ENCODE assay signal across 14 cellular contexts in the genomic region with DNA sequence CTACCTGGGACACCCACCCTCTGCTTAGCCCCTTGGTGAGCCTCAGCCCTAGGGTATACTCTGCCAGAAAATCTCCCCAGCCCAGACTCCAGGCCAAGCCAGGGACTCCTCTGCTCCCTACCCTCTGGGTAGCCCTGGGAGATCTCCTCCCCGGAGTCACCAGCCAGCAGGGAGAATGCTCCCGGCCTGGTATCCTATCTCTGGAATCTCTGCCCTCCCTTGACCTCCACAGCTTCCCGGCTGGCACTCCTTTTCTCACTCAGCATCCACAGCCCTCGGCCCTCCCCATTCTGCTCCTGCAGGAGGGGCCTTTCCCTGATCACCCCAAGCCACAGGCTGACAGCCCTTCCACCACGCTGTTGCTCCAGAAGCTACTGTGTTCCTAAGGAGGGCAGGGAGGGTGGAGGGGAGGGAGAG. TPM values are rescaled to one million over a fixed set of nuclear protein-coding genes. Genes with fewer than 3 reads are reported as not detected.
DNase-seq lines count a peak whose midpoint lies in the region; ATAC-seq and TF ChIP-seq lines count a peak whose summit lies in the region.
"Had no signal": no experiment of that assay in that cellular context is flagged by ENCODE, and none has a peak within 500 bp of the region (broad histone marks: within the 10 kb centered on the region; RNA-seq: fewer than 3 reads in every experiment).

No MANE protein-coding gene starts in this region.

- H3K36me3 ChIP-seq in GM23248 (ENCODE audit: low read depth) = no peaks in the 10 kb centered on the region
- H3K36me3 ChIP-seq: right atrium auricular region had no signal

- no peaks in the 10 kb centered on the region for H3K9me3 Mint-ChIP-seq in effector memory CD8-positive, alpha-beta T cell
- no peaks in the 10 kb centered on the region for H3K9me3 Mint-ChIP-seq in neural crest cell

- no peaks in the 10 kb centered on the region for H3F3A ChIP-seq in GM23248 (ENCODE audit: insufficient read depth)

- H3K4me3 Mint-ChIP-seq in effector memory CD8-positive, alpha-beta T cell = no peak overlapping the region
- H3K4me3 Mint-ChIP-seq in neural crest cell = no peak overlapping the region

- H3K9me2 ChIP-seq in GM23248 (ENCODE audit: insufficient read depth) = no peaks in the 10 kb centered on the region

- no peaks in the 10 kb centered on the region for H3K79me2 ChIP-seq in GM23248 (ENCODE audit: insufficient read depth)

- in situ Hi-C loops in GM23248 (cut with MboI) = no loop called here

- H3K9me3 ChIP-seq in GM23248 (ENCODE audit: low read depth) = no peaks in the 10 kb centered on the region
- H3K9me3 ChIP-seq: mucosa of descending colon, right atrium auricular region had no signal

- H3K4me1 Mint-ChIP-seq in effector memory CD8-positive, alpha-beta T cell (ENCODE audit: low read depth in 2 of 2) = peaks cover 40 to 51% of the 10 kb centered on the region in 2 donors
- H3K4me1 Mint-ChIP-seq in neural crest cell = peaks cover 47% of the 10 kb centered on the region

- no peak for ATAC-seq in effector memory CD8-positive, alpha-beta T cell (replicated peaks)
- ATAC-seq in GM18858 (IDR thresholded peaks at IDR 0.05; ENCODE audit: unreplicated experiment) = no peak
- ATAC-seq: mucosa of descending colon had no signal

- H3K27me3 ChIP-seq in GM23248 (replicated peaks; ENCODE audit: insufficient read depth) = no peaks in the 10 kb centered on the region
- H3K27me3 ChIP-seq: right atrium auricular region had no signal

- H3K27ac ChIP-seq in GM23248 = no peak overlapping the region
- H3K27ac ChIP-seq: right atrium auricular region, VCaP had no signal

- H3K27me3 Mint-ChIP-seq in effector memory CD8-positive, alpha-beta T cell = no peaks in the 10 kb centered on the region
- H3K27me3 Mint-ChIP-seq in neural crest cell (ENCODE audit: low read depth) = no peaks in the 10 kb centered on the region

- no peaks in the 10 kb centered on the region for H4K20me1 ChIP-seq in GM23248 (ENCODE audit: insufficient read depth)

- no peak overlapping the region for H3K9ac ChIP-seq in GM23248

- H3K36me3 Mint-ChIP-seq in effector memory CD8-positive, alpha-beta T cell (ENCODE audit: insufficient read depth) = peaks cover 10% of the 10 kb centered on the region
- no peaks in the 10 kb centered on the region for H3K36me3 Mint-ChIP-seq in neural crest cell (ENCODE audit: low read depth)

- TF ChIP-seq CTCF in neural crest cell (conservative IDR thresholded peaks at IDR 0.05) = no peak

- 29 to 42% methylated on average over 5 of the region's 5 CpGs for whole genome bisulfite sequencing in GM23248 (ENCODE audit: low coverage in 1 of 2, low lambda C conversion rate in 2 of 2, missing lambda C conversion rate in 2 of 2), 2 experiments

- H2AFZ ChIP-seq in GM23248 = no peak overlapping the region

- no peak overlapping the region for H3K4me2 ChIP-seq in GM23248 (ENCODE audit: unreplicated experiment)

- no peak overlapping the region for H3K4me3 ChIP-seq in GM23248
- H3K4me3 ChIP-seq: mucosa of descending colon, right atrium auricular region had no signal

- no peaks in the 10 kb centered on the region for H3K4me1 ChIP-seq in GM23248 (ENCODE audit: insufficient read depth)

- peak; percentile 75 for DNase-seq in ELF-1 (ENCODE audit: low read depth, low spot score)
- DNase-seq in NCI-H226 = peak; percentile 71
- no peak for DNase-seq in effector memory CD8-positive, alpha-beta T cell
- DNase-seq in neural crest cell (ENCODE audit: low read depth, low spot score) = no peak
- no peak for DNase-seq in H4 (ENCODE audit: low spot score)
- DNase-seq in GM23248 = no peak
- DNase-seq: EL; mucosa of descending colon; NCI-H1694; NCI-H748 treated with DMSO at 0.1 percent for 48 hours; stimulated activated CD4-positive, alpha-beta T cell treated with anti-CD3 and anti-CD28 coated beads, Interleukin-2, amount 100 ng/mL, for 48 hours had no signal

- peak overlapping the region; percentile 90 to 96 for H3K27ac Mint-ChIP-seq in effector memory CD8-positive, alpha-beta T cell
- peak overlapping the region; percentile 24 for H3K27ac Mint-ChIP-seq in neural crest cell (ENCODE audit: unreplicated experiment)

RNA-seq across cellular contexts. Expression of gene NOL4L, which starts 22.6 kb away (rescaled TPM):
- 52.3 and 53.6 TPM in 2 replicates for total RNA-seq in neural crest cell
- 10.6 and 13.0 TPM in 2 replicates for total RNA-seq in H4 (2014; rRNA removed; shearing (Covaris generic))
- total RNA-seq in GM23248 (2014; rRNA removed; shearing (Covaris generic)) = 5.2 and 8.7 TPM in 2 replicates
- 7.9 and 8.3 TPM in 2 replicates for polyA plus RNA-seq in GM23248 (2016; fragmentation: Nextera tagmentation; extraction: Ambion mirVana)

Comparison
In these comparisons a context has a peak if more than half of its experiments do, and no peak if none do; other contexts are left out.
1. DNase-seq: peak in ELF-1 (single experiment) and NCI-H226 (single experiment); none in effector memory CD8-positive, alpha-beta T cell (0 of 3), neural crest cell (single experiment), H4 (single experiment) and GM23248 (single experiment).